16 cellular contexts compared by ENCODE assay signal in the genomic region with DNA sequence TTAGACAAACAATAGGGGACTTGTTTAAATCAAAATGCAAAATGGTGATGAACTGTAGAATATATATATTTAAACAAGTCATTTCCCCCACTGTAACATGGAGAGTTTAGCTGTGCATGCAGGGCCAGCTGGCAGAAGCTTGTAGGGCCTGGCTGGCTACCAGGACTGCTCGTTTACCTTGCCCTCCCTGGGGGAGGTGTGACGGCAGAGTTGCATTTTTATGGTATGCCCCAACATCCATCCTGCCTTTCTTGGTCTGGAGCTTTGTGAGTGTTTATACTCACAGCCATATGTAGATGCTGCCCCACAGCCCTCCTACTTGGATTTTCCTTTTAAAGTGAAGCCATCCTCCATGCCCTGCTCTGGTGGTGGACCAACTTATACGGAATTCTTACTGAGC.
DNase-seq lines count a peak whose midpoint lies in the region; TF ChIP-seq lines count a peak whose summit lies in the region.
"Had no signal": no experiment of that assay in that cellular context is flagged by ENCODE, and none has a peak within 500 bp of the region (broad histone marks: within the 10 kb centered on the region; RNA-seq: fewer than 3 reads in every experiment).

No MANE protein-coding gene starts in this region.

- H3K4me3 ChIP-seq in esophagus squamous epithelium (no peak overlapping the region), tibial artery (no peak overlapping the region)
- H3K4me3 ChIP-seq: BLaER1 treated with 17β-estradiol and CSF1 and Interleukin-3, amounts not matched to agents 10 nM and 100 nM; SJSA1; skin epidermis had no signal

- intact Hi-C loops in esophagus squamous epithelium (cut with DNase I) = no loop called here
- intact Hi-C loops in tibial artery (cut with DNase I; ENCODE audit: low total_unique reads) = no loop called here

- 38 to 40% methylated on average over 2 to 3 of the region's 3 CpGs for WGBS in esophagus squamous epithelium, 2 donors

- peaks cover 23 to 92% (median 39%) of the 10 kb centered on the region in 3 donors for H3K4me1 ChIP-seq in esophagus squamous epithelium
- peaks cover 0 to 97% (median 63%) of the 10 kb centered on the region in 4 donors for H3K4me1 ChIP-seq in tibial artery

- H3K9me3 ChIP-seq in esophagus squamous epithelium = no peaks in the 10 kb centered on the region
- peaks cover 0 to 4% (median 0%) of the 10 kb centered on the region in 3 donors for H3K9me3 ChIP-seq in tibial artery
- H3K9me3 ChIP-seq: SJSA1 had no signal

- peak overlapping the region; percentile 8 to 84 (median 56) for H3K27ac ChIP-seq in esophagus squamous epithelium
- H3K27ac ChIP-seq in tibial artery = peak overlapping the region; percentile 80 to 88
- H3K27ac ChIP-seq: SJSA1 had no signal

- H3K27me3 ChIP-seq in esophagus squamous epithelium (no peaks in the 10 kb centered on the region), tibial artery (no peaks in the 10 kb centered on the region)
- H3K27me3 ChIP-seq: BLaER1 treated with 17β-estradiol and CSF1 and Interleukin-3, amounts not matched to agents 10 nM and 100 nM; SJSA1 had no signal

- no peak for TF ChIP-seq POLR2A in esophagus squamous epithelium (IDR thresholded peaks at IDR 0.05)

- H3K36me3 ChIP-seq in esophagus squamous epithelium (no peaks in the 10 kb centered on the region), tibial artery (no peaks in the 10 kb centered on the region)
- H3K36me3 ChIP-seq: SJSA1 had no signal

- TF ChIP-seq CTCF in esophagus squamous epithelium (IDR thresholded peaks at IDR 0.05) = no peak
- no peak for TF ChIP-seq CTCF in tibial artery (IDR thresholded peaks at IDR 0.05)

- peak; percentile 26 for DNase-seq in NCI-H2196 (lab: John Stamatoyannopoulos, UW; ENCODE audit: unreplicated experiment)
- DNase-seq in NCI-H2196 treated with DMSO at 0.1 percent for 48 hours (lab: John Stamatoyannopoulos, UW; ENCODE audit: unreplicated experiment) = no peak
- DNase-seq in NCI-H2171 (lab: John Stamatoyannopoulos, UW) = peak; percentile 31
- DNase-seq in esophagus squamous epithelium (lab: John Stamatoyannopoulos, UW) = no peak
- no peak for DNase-seq in tibial artery
- DNase-seq in NCI-H1417 treated with DMSO at 0.1 percent for 48 hours (lab: John Stamatoyannopoulos, UW) = no peak
- DNase-seq in activated gamma-delta T cell treated with Interleukin-2 at 50 U/mL for 16 hours = no peak
- DNase-seq in NCI-H226 = no peak
- DNase-seq: 8988T; activated T-cell treated with anti-CD3 and anti-CD28 coated beads for 4 hours; DMS79; effector CD8-positive, alpha-beta T cell; NCI-H2227 treated with DMSO at 0.1 percent for 48 hours had no signal

Comparison
In these comparisons a context has a peak if more than half of its experiments do, and no peak if none do; other contexts are left out.
1. DNase-seq: peak in NCI-H2196 (single experiment) and NCI-H2171 (single experiment); none in NCI-H2196 treated with DMSO at 0.1 percent for 48 hours (single experiment), esophagus squamous epithelium (single experiment), tibial artery (0 of 2), NCI-H1417 treated with DMSO at 0.1 percent for 48 hours (single experiment), activated gamma-delta T cell treated with Interleukin-2 at 50 U/mL for 16 hours (single experiment) and NCI-H226 (single experiment).